In the genomic region with DNA sequence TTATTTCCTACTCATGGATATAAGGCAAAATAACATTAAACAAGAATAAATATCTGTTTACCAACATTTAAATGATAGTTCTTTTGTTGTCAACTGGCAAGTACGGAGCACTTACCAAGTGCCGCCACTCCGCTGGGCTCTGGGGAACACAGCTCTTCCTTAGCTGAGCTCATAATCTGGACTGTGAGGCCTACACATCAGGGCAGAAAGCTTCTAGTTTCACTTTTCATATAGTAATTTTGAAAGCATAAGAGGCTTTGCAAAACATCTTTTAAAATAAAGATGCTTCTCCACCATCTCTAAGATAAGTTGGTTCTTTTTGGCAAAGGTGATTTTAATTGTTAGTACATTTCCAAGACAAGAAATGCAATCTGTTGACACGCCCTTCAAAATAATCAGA, we compare ENCODE assay signal across 8 cellular contexts.
A peak's percentile ranks its signal among the peaks of the same experiment; 100 is the strongest.
DNase-seq lines count a peak whose midpoint lies in the region; ATAC-seq and TF ChIP-seq lines count a peak whose summit lies in the region.

No MANE protein-coding gene starts in this region.

- H3K4me1 ChIP-seq in endocrine pancreas (ENCODE audit: control insufficient read depth, insufficient read depth, low read length), result peaks cover 4% of the 10 kb centered on the region

- no peaks in the 10 kb centered on the region for H3K36me3 ChIP-seq in endocrine pancreas (ENCODE audit: control insufficient read depth, insufficient read depth, low read length)

- no peaks in the 10 kb centered on the region for H3K9me3 ChIP-seq in endocrine pancreas (ENCODE audit: control insufficient read depth, low read length)

- H3K4me3 ChIP-seq in endocrine pancreas (ENCODE audit: control insufficient read depth, insufficient read depth, low read length), result peak overlapping the region; percentile 49

- no peak overlapping the region for H3K9ac ChIP-seq in endocrine pancreas (ENCODE audit: control insufficient read depth, insufficient read depth, low read length)

- no peak for TF ChIP-seq CTCF in omental fat pad (IDR thresholded peaks at IDR 0.05)

- peak; percentile 21 for DNase-seq in activated gamma-delta T cell treated with Interleukin-2 at 50 U/mL for 16 hours
- no peak for DNase-seq in activated gamma-delta T cell (lab: John Stamatoyannopoulos, UW)
- peak; percentile 7 to 10 for DNase-seq in activated CD4-positive, alpha-beta T cell treated with anti-CD3 and anti-CD28 coated beads for 24 hours (ENCODE audit: low read depth in 2 of 2)
- DNase-seq in omental fat pad (ENCODE audit: low spot score), result no peak
- no peak for DNase-seq in NCI-H2107 (lab: John Stamatoyannopoulos, UW)
- no peak for DNase-seq in effector CD8-positive, alpha-beta T cell (lab: John Stamatoyannopoulos, UW)

- H3K27me3 ChIP-seq in endocrine pancreas (ENCODE audit: control insufficient read depth, insufficient read depth, low read length), result no peaks in the 10 kb centered on the region

- ATAC-seq in HG03108 (IDR thresholded peaks at IDR 0.05; ENCODE audit: unreplicated experiment) (peak; percentile 76), omental fat pad (ENCODE audit: low FRiP score) (peak; percentile 77)

Comparison
In these comparisons a context has a peak if more than half of its experiments do, and no peak if none do; other contexts are left out.
1. DNase-seq: peak in activated gamma-delta T cell treated with Interleukin-2 at 50 U/mL for 16 hours (single experiment) and activated CD4-positive, alpha-beta T cell treated with anti-CD3 and anti-CD28 coated beads for 24 hours (2 of 2); none in activated gamma-delta T cell (single experiment), omental fat pad (single experiment), NCI-H2107 (single experiment) and effector CD8-positive, alpha-beta T cell (single experiment).